In the genomic region with DNA sequence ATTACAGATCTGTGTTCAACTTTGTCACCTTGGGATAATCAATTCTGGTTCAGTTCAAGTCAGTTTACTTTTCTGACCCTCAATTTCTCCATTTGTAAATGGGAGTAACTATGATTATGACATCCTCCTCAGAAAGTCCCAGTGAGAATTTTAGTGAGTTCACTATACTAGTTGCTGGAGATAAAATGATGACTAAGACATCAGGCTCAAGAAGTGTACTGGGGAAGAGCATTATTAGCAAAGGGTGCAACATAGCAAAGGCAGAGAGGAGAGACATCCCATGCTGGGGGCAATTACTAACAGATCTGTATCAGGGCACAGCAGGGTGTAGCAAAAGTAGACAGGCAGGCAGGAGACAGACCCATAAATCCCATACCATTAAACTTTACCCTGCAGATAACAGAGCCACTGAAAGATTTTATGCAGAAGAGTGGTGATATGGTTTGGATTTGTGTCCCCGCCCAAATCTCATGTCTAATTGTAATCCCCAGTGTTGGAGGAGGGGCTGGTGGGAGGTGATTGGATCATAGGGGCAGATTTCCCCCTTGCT, we compare ENCODE assay signal across 1 cellular context.
TF ChIP-seq lines count a peak whose summit lies in the region.

No MANE protein-coding gene starts in this region.

TF ChIP-seq in HEK293, 187 proteins besides CTCF, POLR2A, EP300 and RAD21 (continued from another document):
- TF ChIP-seq, protein P1, sequence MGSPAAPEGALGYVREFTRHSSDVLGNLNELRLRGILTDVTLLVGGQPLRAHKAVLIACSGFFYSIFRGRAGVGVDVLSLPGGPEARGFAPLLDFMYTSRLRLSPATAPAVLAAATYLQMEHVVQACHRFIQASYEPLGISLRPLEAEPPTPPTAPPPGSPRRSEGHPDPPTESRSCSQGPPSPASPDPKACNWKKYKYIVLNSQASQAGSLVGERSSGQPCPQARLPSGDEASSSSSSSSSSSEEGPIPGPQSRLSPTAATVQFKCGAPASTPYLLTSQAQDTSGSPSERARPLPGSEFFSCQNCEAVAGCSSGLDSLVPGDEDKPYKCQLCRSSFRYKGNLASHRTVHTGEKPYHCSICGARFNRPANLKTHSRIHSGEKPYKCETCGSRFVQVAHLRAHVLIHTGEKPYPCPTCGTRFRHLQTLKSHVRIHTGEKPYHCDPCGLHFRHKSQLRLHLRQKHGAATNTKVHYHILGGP (tag by site-specific recombination; IDR thresholded peaks at IDR 0.05) = no peak
- TF ChIP-seq GLIS1 (tag by site-specific recombination; IDR thresholded peaks at IDR 0.05) (peak; percentile 60; the same call in 1 of the 2 replicates), ZNF10 (tag by site-specific recombination; IDR thresholded peaks at IDR 0.05) (no peak), TCF7L2 (IDR thresholded peaks at IDR 0.05; ENCODE audit: borderline replicate concordance, low read depth, low read length) (peak; percentile 49; the same call in 1 of the 2 replicates), ZIC2 (tag by site-specific recombination; IDR thresholded peaks at IDR 0.05) (peak; percentile 66), ZNF354C (tag by site-specific recombination; IDR thresholded peaks at IDR 0.05; ENCODE audit: borderline replicate concordance, low read depth) (no peak)
- TF ChIP-seq, protein P2, sequence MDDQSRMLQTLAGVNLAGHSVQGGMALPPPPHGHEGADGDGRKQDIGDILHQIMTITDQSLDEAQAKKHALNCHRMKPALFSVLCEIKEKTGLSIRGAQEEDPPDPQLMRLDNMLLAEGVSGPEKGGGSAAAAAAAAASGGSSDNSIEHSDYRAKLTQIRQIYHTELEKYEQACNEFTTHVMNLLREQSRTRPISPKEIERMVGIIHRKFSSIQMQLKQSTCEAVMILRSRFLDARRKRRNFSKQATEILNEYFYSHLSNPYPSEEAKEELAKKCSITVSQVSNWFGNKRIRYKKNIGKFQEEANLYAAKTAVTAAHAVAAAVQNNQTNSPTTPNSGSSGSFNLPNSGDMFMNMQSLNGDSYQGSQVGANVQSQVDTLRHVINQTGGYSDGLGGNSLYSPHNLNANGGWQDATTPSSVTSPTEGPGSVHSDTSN (CRISPR knock-in tag; IDR thresholded peaks at IDR 0.05) = no peak
